Comparison of ENCODE assay signal across 24 cellular contexts in the genomic region with DNA sequence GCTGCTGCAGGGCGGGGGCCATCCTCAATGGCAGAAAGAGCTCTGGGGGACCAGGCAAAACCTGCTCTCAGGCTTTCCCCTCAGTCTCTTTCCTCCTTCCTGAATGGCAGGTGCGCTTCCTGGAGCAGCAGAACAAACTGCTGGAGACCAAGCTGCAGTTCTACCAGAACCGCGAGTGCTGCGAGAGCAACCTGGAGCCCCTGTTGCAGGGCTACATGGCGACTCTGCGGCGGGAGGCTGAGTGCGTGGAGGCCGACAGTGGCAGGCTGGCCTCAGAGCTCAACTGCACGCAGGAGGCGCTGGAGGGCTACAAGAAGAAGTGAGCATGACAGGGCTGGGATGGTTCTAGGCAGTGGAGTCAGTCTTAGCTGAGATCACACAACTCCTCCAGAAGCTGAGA. TPM values are rescaled to one million over a fixed set of nuclear protein-coding genes. Genes with fewer than 3 reads are reported as not detected.
"Had no signal": no experiment of that assay in that cellular context is flagged by ENCODE, and none has a peak within 500 bp of the region (broad histone marks: within the 10 kb centered on the region; RNA-seq: fewer than 3 reads in every experiment).

No MANE protein-coding gene starts in this region.

- H3K4me3 Mint-ChIP-seq: activated CD4-positive, alpha-beta memory T cell treated with anti-CD3 and anti-CD28 coated beads for 36 hours; activated CD4-positive, alpha-beta T cell treated with anti-CD3 and anti-CD28 coated beads, Interleukin-2, amount 10 ng/mL, durations not matched to agents 7 days and 5 days; activated T-cell treated with anti-CD3 and anti-CD28 coated beads, Interleukin-2, amount 50 U/mL, for 4 hours; central memory CD8-positive, alpha-beta T cell had no signal

- H3K4me1 Mint-ChIP-seq: activated CD4-positive, alpha-beta T cell treated with anti-CD3 and anti-CD28 coated beads, Interleukin-2, amount 10 ng/mL, durations not matched to agents 7 days and 5 days had no signal

- H3K4me1 ChIP-seq: ascending aorta had no signal

- H3K9me3 Mint-ChIP-seq: activated CD4-positive, alpha-beta memory T cell treated with anti-CD3 and anti-CD28 coated beads for 36 hours; activated CD4-positive, alpha-beta T cell treated with anti-CD3 and anti-CD28 coated beads, Interleukin-2, amount 10 ng/mL, durations not matched to agents 7 days and 5 days; activated T-cell treated with anti-CD3 and anti-CD28 coated beads, Interleukin-2, amount 50 U/mL, for 4 hours; central memory CD8-positive, alpha-beta T cell had no signal

- H3K4me3 ChIP-seq: ascending aorta, body of pancreas, K562 had no signal

- ATAC-seq: activated T-cell treated with anti-CD3 and anti-CD28 coated beads, Interleukin-2, amount 50 U/mL, for 4 hours; body of pancreas; K562; PC-3 had no signal

- H3K36me3 Mint-ChIP-seq: activated CD4-positive, alpha-beta memory T cell treated with anti-CD3 and anti-CD28 coated beads for 36 hours had no signal

- H3K27ac ChIP-seq: ascending aorta, body of pancreas had no signal

- H3K9me3 ChIP-seq: ascending aorta had no signal

- H3K27me3 ChIP-seq: ascending aorta, body of pancreas had no signal

- H3K36me3 ChIP-seq: ascending aorta had no signal

- H3K27ac Mint-ChIP-seq: activated CD4-positive, alpha-beta memory T cell treated with anti-CD3 and anti-CD28 coated beads for 36 hours; activated CD4-positive, alpha-beta T cell treated with anti-CD3 and anti-CD28 coated beads, Interleukin-2, amount 10 ng/mL, durations not matched to agents 7 days and 5 days had no signal

- DNase-seq: activated CD4-positive, alpha-beta memory T cell treated with anti-CD3 and anti-CD28 coated beads for 36 hours; activated CD4-positive, alpha-beta T cell treated with anti-CD3 and anti-CD28 coated beads, Interleukin-2, amount 10 ng/mL, durations not matched to agents 7 days and 5 days; activated CD4-positive, CD25-positive, alpha-beta regulatory T cell; activated CD8-positive, alpha-beta memory T cell treated with anti-CD3 and anti-CD28 coated beads for 24 hours; activated gamma-delta T cell treated with Interleukin-2 at 50 U/mL for 16 hours; activated naive CD4-positive, alpha-beta T cell treated with anti-CD3 and anti-CD28 coated beads, Interleukin-2, amount 50 U/mL, for 16 hours; activated T-cell treated with anti-CD3 and anti-CD28 coated beads, Interleukin-2, amount 50 U/mL, for 4 hours; amniotic stem cell; body of pancreas; Kasumi-1; NCI-H1048; NCI-H146; NCI-H187 treated with DMSO at 0.1 percent for 48 hours; NCI-H2081 treated with DMSO at 0.1 percent for 48 hours; NCI-H446; NCI-H524; PC-3; SIG-M5; T-helper 2 cell; T1000 had no signal

RNA-seq across cellular contexts. Expression of gene KRT83, which starts 22.9 kb away (rescaled TPM):
- total RNA-seq: activated CD4-positive, alpha-beta memory T cell treated with anti-CD3 and anti-CD28 coated beads for 36 hours; activated CD4-positive, alpha-beta T cell treated with anti-CD3 and anti-CD28 coated beads, Interleukin-2, amount 10 ng/mL, durations not matched to agents 7 days and 5 days; activated T-cell treated with anti-CD3 and anti-CD28 coated beads, Interleukin-2, amount 50 U/mL, for 4 hours; ascending aorta; body of pancreas; bronchial epithelial cell; K562 had no signal
- polyA plus RNA-seq: K562 had no signal

RNA-seq across cellular contexts. Expression of gene KRT85, which starts 23.2 kb away (rescaled TPM):
- total RNA-seq: activated CD4-positive, alpha-beta memory T cell treated with anti-CD3 and anti-CD28 coated beads for 36 hours; activated CD4-positive, alpha-beta T cell treated with anti-CD3 and anti-CD28 coated beads, Interleukin-2, amount 10 ng/mL, durations not matched to agents 7 days and 5 days; activated T-cell treated with anti-CD3 and anti-CD28 coated beads, Interleukin-2, amount 50 U/mL, for 4 hours; ascending aorta; body of pancreas; bronchial epithelial cell; K562; PC-3 had no signal
- polyA plus RNA-seq: K562 had no signal

RNA-seq across cellular contexts. Expression of gene KRT84, which starts 41.3 kb away (rescaled TPM):
- total RNA-seq: activated CD4-positive, alpha-beta memory T cell treated with anti-CD3 and anti-CD28 coated beads for 36 hours; activated CD4-positive, alpha-beta T cell treated with anti-CD3 and anti-CD28 coated beads, Interleukin-2, amount 10 ng/mL, durations not matched to agents 7 days and 5 days; activated T-cell treated with anti-CD3 and anti-CD28 coated beads, Interleukin-2, amount 50 U/mL, for 4 hours; ascending aorta; body of pancreas; bronchial epithelial cell; K562 had no signal
- polyA plus RNA-seq: K562 had no signal

RNA-seq across cellular contexts. Expression of gene KRT81, which starts 52.8 kb away (rescaled TPM):
- total RNA-seq: activated CD4-positive, alpha-beta memory T cell treated with anti-CD3 and anti-CD28 coated beads for 36 hours; activated CD4-positive, alpha-beta T cell treated with anti-CD3 and anti-CD28 coated beads, Interleukin-2, amount 10 ng/mL, durations not matched to agents 7 days and 5 days; ascending aorta; body of pancreas had no signal
- polyA plus RNA-seq: K562 had no signal
